Comparison of ENCODE assay signal across 18 cellular contexts in the genomic region with DNA sequence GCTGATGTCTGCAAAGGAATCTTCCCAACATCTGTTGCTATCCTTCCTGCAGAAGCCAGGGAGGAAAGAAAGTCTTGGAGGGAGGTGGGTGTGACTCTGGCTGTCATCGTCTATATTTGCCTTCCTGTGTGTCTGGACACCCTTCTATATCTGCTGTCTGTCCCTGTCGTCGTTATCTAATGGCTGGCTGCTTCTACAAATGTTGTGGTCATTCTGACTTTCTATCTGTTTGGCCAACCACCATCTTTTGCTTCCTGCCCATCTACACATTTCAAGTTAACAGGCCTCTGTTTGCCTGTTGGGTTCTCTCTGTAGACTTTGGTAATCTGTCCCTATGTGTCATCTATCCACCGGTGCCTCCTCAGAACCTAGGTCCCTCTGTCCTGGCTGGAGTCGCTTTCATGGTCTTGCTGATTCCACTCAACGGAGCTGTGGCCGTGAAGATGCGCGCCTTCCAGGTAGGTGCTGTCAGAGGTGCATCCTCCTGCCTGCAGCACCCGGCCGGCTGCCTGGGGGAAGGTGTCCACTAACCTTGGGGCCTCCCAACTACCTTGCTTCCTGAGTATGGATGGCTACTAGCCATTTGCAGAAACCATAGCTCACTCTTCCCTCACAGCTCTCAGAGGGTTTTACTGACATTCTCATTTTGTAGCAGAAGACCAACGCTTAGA. TPM values are rescaled to one million over a fixed set of nuclear protein-coding genes. Genes with fewer than 3 reads are reported as not detected.
"Had no signal": no experiment of that assay in that cellular context is flagged by ENCODE, and none has a peak within 500 bp of the region (broad histone marks: within the 10 kb centered on the region; RNA-seq: fewer than 3 reads in every experiment).

No MANE protein-coding gene starts in this region.

- FAIRE-seq: astrocyte, frontal cortex had no signal

- H3K4me3 ChIP-seq: esophagus muscularis mucosa, left ventricle myocardium inferior, tibial artery had no signal

- H3K9me3 ChIP-seq: esophagus muscularis mucosa, left ventricle myocardium inferior, tibial artery had no signal

- ATAC-seq: activated CD4-positive, CD25-positive, alpha-beta regulatory T cell treated with anti-CD3 and anti-CD28 coated beads, Interleukin-2, amount 50 U/mL, for 24 hours; effector memory CD8-positive, alpha-beta T cell; natural killer cell treated with Interleukin-12 subunit alpha and Interleukin-12 subunit beta and Interleukin-15 and Interleukin-18, amount 100 ng/mL, for 72 hours; stimulated activated naive CD8-positive, alpha-beta T cell treated with anti-CD3 and anti-CD28 coated beads, Interleukin-15, amount 100 ng/mL, for 72 hours had no signal

- H3K27me3 ChIP-seq: esophagus muscularis mucosa, tibial artery had no signal

- H3K36me3 ChIP-seq: esophagus muscularis mucosa, left ventricle myocardium inferior, tibial artery had no signal

- DNase-seq: activated CD4-positive, alpha-beta memory T cell treated with anti-CD3 and anti-CD28 coated beads, Interleukin-2, amount 10 ng/mL, durations not matched to agents 7 days and 5 days; activated CD4-positive, alpha-beta T cell treated with anti-CD3 and anti-CD28 coated beads, Interleukin-2, amount 10 ng/mL, durations not matched to agents 24 days and 14 days; activated effector memory CD4-positive, alpha-beta T cell treated with anti-CD3 and anti-CD28 coated beads, Interleukin-2, amount 50 U/mL, for 16 hours; activated naive CD8-positive, alpha-beta T cell treated with anti-CD3 and anti-CD28 coated beads for 36 hours; central memory CD4-positive, alpha-beta T cell; effector memory CD8-positive, alpha-beta T cell; hippocampal formation; left ventricle myocardium inferior; stimulated activated CD4-positive, alpha-beta T cell treated with anti-CD3 and anti-CD28 coated beads, Interleukin-1b, Interleukin-23, amount 100 ng/mL, for 48 hours; stimulated activated naive CD8-positive, alpha-beta T cell treated with anti-CD3 and anti-CD28 coated beads, Interleukin-15, amount 100 ng/mL, for 72 hours; T1000; tibial artery had no signal

- H3K27ac ChIP-seq: esophagus muscularis mucosa, left ventricle myocardium inferior, tibial artery, VCaP had no signal

RNA-seq across cellular contexts. Expression of gene ABCC3, which starts 30.2 kb away (rescaled TPM):
- total RNA-seq: activated CD4-positive, alpha-beta T cell treated with anti-CD3 and anti-CD28 coated beads, Interleukin-2, amount 10 ng/mL, durations not matched to agents 24 days and 14 days; activated naive CD8-positive, alpha-beta T cell treated with anti-CD3 and anti-CD28 coated beads for 36 hours; frontal cortex; natural killer cell treated with Interleukin-12 subunit alpha and Interleukin-12 subunit beta and Interleukin-15 and Interleukin-18, amount 100 ng/mL, for 72 hours had no signal
